19 cellular contexts compared by ENCODE assay signal in the genomic region with DNA sequence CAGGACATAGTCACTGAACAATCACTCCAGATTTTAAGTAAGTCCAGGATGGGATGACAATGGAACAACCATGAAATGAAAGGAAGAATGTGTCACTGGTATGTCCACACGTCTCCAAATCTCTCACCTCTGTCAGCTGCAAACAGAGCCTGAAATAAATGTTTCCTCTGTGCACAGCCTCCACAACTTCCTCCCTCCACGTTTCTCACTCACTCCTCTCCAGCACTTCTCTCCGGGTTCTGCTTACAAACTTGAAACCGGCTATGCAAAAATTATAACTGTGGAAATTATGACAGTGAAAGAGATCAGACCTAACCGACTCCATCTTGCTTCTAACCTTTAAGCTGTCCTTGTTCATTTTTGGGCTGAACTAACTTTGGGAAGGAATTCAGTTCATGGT. TPM values are rescaled to one million over a fixed set of nuclear protein-coding genes. Genes with fewer than 3 reads are reported as not detected.
"Had no signal": no experiment of that assay in that cellular context is flagged by ENCODE, and none has a peak within 500 bp of the region (broad histone marks: within the 10 kb centered on the region; RNA-seq: fewer than 3 reads in every experiment).

No MANE protein-coding gene starts in this region.

- H3K9ac ChIP-seq: neural progenitor cell had no signal

- H3K4me2 ChIP-seq: neural progenitor cell had no signal

- H3K9me3 ChIP-seq: esophagus squamous epithelium, prostate gland, right atrium auricular region, stomach, vagina had no signal

- DNase-seq: activated CD4-positive, alpha-beta T cell treated with anti-CD3 and anti-CD28 coated beads, Interleukin-2, amount 50 U/mL, for 1 hour; activated CD8-positive, alpha-beta memory T cell treated with anti-CD3 and anti-CD28 coated beads, Interleukin-2, amount 50 U/mL, for 4 hours; activated effector memory CD4-positive, alpha-beta T cell treated with Interleukin-2 at 50 U/mL for 16 hours; activated naive CD4-positive, alpha-beta T cell treated with anti-CD3 and anti-CD28 coated beads, Interleukin-2, amount 10 ng/mL, durations not matched to agents 7 days and 5 days; activated T-cell treated with anti-CD3 and anti-CD28 coated beads, Interleukin-2, amount 50 U/mL, for 4 hours; dermis blood vessel endothelial cell; effector memory CD4-positive, alpha-beta T cell; esophagus squamous epithelium; mesenchymal stem cell; naive thymus-derived CD4-positive, alpha-beta T cell; stomach; T1000; trophoblast cell had no signal

- H3K4me3 Mint-ChIP-seq: activated naive CD4-positive, alpha-beta T cell treated with anti-CD3 and anti-CD28 coated beads, Interleukin-2, amount 10 ng/mL, durations not matched to agents 7 days and 5 days; activated T-cell treated with anti-CD3 and anti-CD28 coated beads, Interleukin-2, amount 50 U/mL, for 4 hours; naive thymus-derived CD4-positive, alpha-beta T cell; neural progenitor cell had no signal

- H2AFZ ChIP-seq: neural progenitor cell had no signal

- ATAC-seq: activated T-cell treated with anti-CD3 and anti-CD28 coated beads, Interleukin-2, amount 50 U/mL, for 4 hours; naive thymus-derived CD4-positive, alpha-beta T cell had no signal

- H3K27ac Mint-ChIP-seq: activated naive CD4-positive, alpha-beta T cell treated with anti-CD3 and anti-CD28 coated beads, Interleukin-2, amount 10 ng/mL, durations not matched to agents 7 days and 5 days; naive thymus-derived CD4-positive, alpha-beta T cell; neural progenitor cell had no signal

- H3K4me1 ChIP-seq: neural progenitor cell, prostate gland, right atrium auricular region had no signal

- H3K36me3 Mint-ChIP-seq: activated naive CD4-positive, alpha-beta T cell treated with anti-CD3 and anti-CD28 coated beads, Interleukin-2, amount 10 ng/mL, durations not matched to agents 7 days and 5 days; naive thymus-derived CD4-positive, alpha-beta T cell; neural progenitor cell had no signal

- H3K36me3 ChIP-seq: esophagus squamous epithelium, neural progenitor cell, prostate gland, right atrium auricular region, stomach, vagina had no signal

- H3K27ac ChIP-seq: esophagus squamous epithelium, neural progenitor cell, prostate gland, right atrium auricular region, stomach, vagina had no signal

- H3K27me3 ChIP-seq: esophagus squamous epithelium, neural progenitor cell, right atrium auricular region, stomach, vagina had no signal

- H3K4me3 ChIP-seq: esophagus squamous epithelium, neural progenitor cell, prostate gland, right atrium auricular region, stomach, vagina had no signal

RNA-seq across cellular contexts. Expression of gene ALOX5AP, which starts 35.0 kb away (rescaled TPM):
- total RNA-seq: endothelial cell of umbilical vein, osteocyte had no signal
